ENCODE assay signal across 3 cellular contexts in the genomic region with DNA sequence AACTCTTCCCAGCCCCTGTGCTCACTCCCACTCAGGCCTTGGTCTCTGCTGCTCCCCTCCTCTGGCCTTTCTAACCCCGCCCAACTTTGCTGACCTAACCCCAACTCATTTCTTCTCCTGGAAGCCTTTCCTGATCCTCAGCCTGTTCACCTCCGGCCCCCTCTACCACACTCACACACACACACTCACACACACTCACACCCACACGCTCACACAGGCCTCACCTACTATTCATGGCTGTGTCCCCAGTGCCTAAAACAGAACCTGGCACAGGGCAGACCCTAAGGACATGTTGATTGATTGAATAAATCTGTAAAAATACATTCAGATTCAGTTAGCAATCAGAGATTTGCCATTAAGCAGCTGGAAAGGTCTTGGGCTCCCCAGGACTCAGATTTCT.
"Had no signal": no experiment of that assay in that cellular context is flagged by ENCODE, and none has a peak within 500 bp of the region (broad histone marks: within the 10 kb centered on the region; RNA-seq: fewer than 3 reads in every experiment).

No MANE protein-coding gene starts in this region.

- H3K4me3 ChIP-seq: GM12878 had no signal

- ATAC-seq: GM12878 had no signal

- DNase-seq: GDM1, GF-D8 had no signal
